8 cellular contexts compared by ENCODE assay signal in genomic region chr11:108221981-108222685, GRCh38. TPM values are rescaled to one million over a fixed set of nuclear protein-coding genes. Genes with fewer than 3 reads are reported as not detected.
DNase-seq lines count a peak whose midpoint lies in the region; ATAC-seq and TF ChIP-seq lines count a peak whose summit lies in the region.

NPAT (minus strand) TSS chr11:108222638; CDS start chr11:108222536, 102 bp downstream.

- H3K36me3 ChIP-seq in endocrine pancreas (ENCODE audit: control insufficient read depth, insufficient read depth, low read length) = no peaks in the 10 kb centered on the region

- in situ Hi-C loops in SK-MEL-5 (cut with HindIII; ENCODE audit: low pct_unique_long_range_greater_than_20kb, low sequenced_read_pairs) = no loop called here

- DNase-seq in COR-L47 (lab: John Stamatoyannopoulos, UW) = peak; percentile 43
- DNase-seq in SK-MEL-5 (ENCODE audit: low read depth, low spot score) = no peak
- DNase-seq in neural crest cell (ENCODE audit: low read depth, low spot score) = no peak
- DNase-seq in OCI-M1 (lab: John Stamatoyannopoulos, UW) = no peak
- DNase-seq in NK-92 (lab: John Stamatoyannopoulos, UW; ENCODE audit: unreplicated experiment) = no peak
- no peak for DNase-seq in H4 (ENCODE audit: low spot score)

- no peak for TF ChIP-seq CTCF in neural crest cell (conservative IDR thresholded peaks at IDR 0.05)

- peak within 1 kb of the TSS; percentile 100 for H3K27ac Mint-ChIP-seq in neural crest cell (ENCODE audit: unreplicated experiment)

- peaks cover 29% of the 10 kb centered on the region for H3K4me1 ChIP-seq in endocrine pancreas (ENCODE audit: control insufficient read depth, insufficient read depth, low read length)

- H3K27me3 Mint-ChIP-seq in neural crest cell (ENCODE audit: low read depth) = no peaks in the 10 kb centered on the region

- H3K27me3 ChIP-seq in endocrine pancreas (ENCODE audit: control insufficient read depth, insufficient read depth, low read length) = no peaks in the 10 kb centered on the region

- H3K36me3 Mint-ChIP-seq in neural crest cell (ENCODE audit: low read depth) = no peaks in the 10 kb centered on the region

- peaks cover 26% of the 10 kb centered on the region for H3K4me1 Mint-ChIP-seq in neural crest cell

- no peak within 1 kb of the TSS for H3K4me3 Mint-ChIP-seq in neural crest cell

- peak within 1 kb of the TSS; percentile 99 for H3K9ac ChIP-seq in endocrine pancreas (ENCODE audit: control insufficient read depth, insufficient read depth, low read length)

- H3K9me3 Mint-ChIP-seq in neural crest cell = no peaks in the 10 kb centered on the region

- ATAC-seq in GM21723 (IDR thresholded peaks at IDR 0.05; ENCODE audit: unreplicated experiment) = peak; percentile 4

- H3K9me3 ChIP-seq in endocrine pancreas (ENCODE audit: control insufficient read depth, low read length) = no peaks in the 10 kb centered on the region

- H3K4me3 ChIP-seq in endocrine pancreas (ENCODE audit: control insufficient read depth, insufficient read depth, low read length) = peak within 1 kb of the TSS; percentile 97

RNA-seq across cellular contexts. Expression of gene NPAT, which starts in this region (rescaled TPM):
- 25.4 and 26.6 TPM in 2 replicates for total RNA-seq in SK-MEL-5 (2014; rRNA removed; shearing (Covaris generic))
- polyA plus RNA-seq in SK-MEL-5 (2015; cell fraction: cytosol; rRNA removed) = 12.5 and 17.5 TPM in 2 replicates
- 41.8 and 42.5 TPM in 2 replicates for polyA plus RNA-seq in SK-MEL-5 (2015; cell fraction: nucleus; rRNA removed)
- total RNA-seq in neural crest cell = 14.5 and 17.1 TPM in 2 replicates
- 8.6 and 9.3 TPM in 2 replicates for total RNA-seq in H4 (2014; rRNA removed; shearing (Covaris generic))
